In genomic region chr1:43786201-43786958, GRCh38 we compare ENCODE assay signal across 2 cellular contexts.
TF ChIP-seq lines count a peak whose summit lies in the region.

No MANE protein-coding gene starts in this region.

TF ChIP-seq in SK-N-SH, 30 proteins besides CTCF, POLR2A, EP300 and RAD21 (continued from another document):
- TF ChIP-seq MAX (IDR thresholded peaks at IDR 0.05; ENCODE audit: low read depth) (no peak), SMC3 (IDR thresholded peaks at IDR 0.05; ENCODE audit: low read depth, low read length) (no peak)

TF ChIP-seq in SK-N-SH treated with all-trans-retinoic acid at 6 μM for 48 hours, 23 proteins besides CTCF, POLR2A, EP300 and RAD21:
- TF ChIP-seq TSHZ2 (CRISPR knock-in tag; IDR thresholded peaks at IDR 0.05) (no peak), RARB (CRISPR knock-in tag; IDR thresholded peaks at IDR 0.05) (no peak), ARNTL (CRISPR knock-in tag; IDR thresholded peaks at IDR 0.05; ENCODE audit: borderline replicate concordance, low read depth) (no peak), ZNF70 (CRISPR knock-in tag; IDR thresholded peaks at IDR 0.05) (no peak), ZC3H10 (CRISPR knock-in tag; IDR thresholded peaks at IDR 0.05) (no peak), SNAI2 (CRISPR knock-in tag; IDR thresholded peaks at IDR 0.05) (no peak), TCF4 (CRISPR knock-in tag; IDR thresholded peaks at IDR 0.05; ENCODE audit: borderline replicate concordance) (no peak), ZFP3 (CRISPR knock-in tag; IDR thresholded peaks at IDR 0.05) (no peak), ZNF8 (CRISPR knock-in tag; IDR thresholded peaks at IDR 0.05) (no peak), ZFP30 (CRISPR knock-in tag; IDR thresholded peaks at IDR 0.05) (no peak), BACH2 (CRISPR knock-in tag; IDR thresholded peaks at IDR 0.05; ENCODE audit: borderline replicate concordance) (no peak), TOX (CRISPR knock-in tag; IDR thresholded peaks at IDR 0.05; ENCODE audit: borderline replicate concordance) (no peak), PATZ1 (CRISPR knock-in tag; IDR thresholded peaks at IDR 0.05; ENCODE audit: borderline replicate concordance) (no peak), ZNF565 (CRISPR knock-in tag; conservative IDR thresholded peaks at IDR 0.05; ENCODE audit: low read depth) (no peak), OSR1 (CRISPR knock-in tag; IDR thresholded peaks at IDR 0.05) (no peak), POU6F1 (CRISPR knock-in tag; IDR thresholded peaks at IDR 0.05; ENCODE audit: borderline replicate concordance, low read depth) (no peak), ISL1 (CRISPR knock-in tag; IDR thresholded peaks at IDR 0.05) (no peak), PPARA (CRISPR knock-in tag; IDR thresholded peaks at IDR 0.05; ENCODE audit: borderline replicate concordance) (no peak), CSDC2 (CRISPR knock-in tag; IDR thresholded peaks at IDR 0.05) (no peak)
